ENCODE assay signal across 2 cellular contexts in the genomic region with DNA sequence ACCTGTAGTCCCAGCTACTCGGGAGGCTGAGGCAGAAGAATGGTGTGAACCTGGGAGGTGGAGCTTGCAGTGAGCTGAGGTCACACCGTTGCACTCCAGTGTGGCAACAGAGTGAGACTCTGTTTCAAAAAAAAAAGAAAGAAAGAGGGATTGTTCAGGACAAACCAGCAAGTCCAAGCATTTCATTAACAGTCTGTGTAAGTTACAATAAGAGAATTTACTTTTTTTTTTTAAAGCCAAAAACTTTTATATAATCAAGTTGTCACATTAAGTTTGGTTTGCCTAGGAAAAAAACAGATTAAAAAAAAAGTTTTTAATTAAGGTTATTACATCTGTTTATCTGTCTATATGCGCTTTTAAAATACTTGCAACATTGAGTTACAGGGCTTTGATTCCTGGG.
TF ChIP-seq lines count a peak whose summit lies in the region.

No MANE protein-coding gene starts in this region.

TF ChIP-seq in A549, 52 proteins besides CTCF, POLR2A, EP300 and RAD21:
- TF ChIP-seq HEYL (CRISPR knock-in tag; IDR thresholded peaks at IDR 0.05) (no peak), ZFP36 (IDR thresholded peaks at IDR 0.05; ENCODE audit: borderline replicate concordance, partially characterized antibody) (peak; percentile 84)

TF ChIP-seq in GM23338, 12 proteins besides CTCF, POLR2A, EP300 and RAD21:
- TF ChIP-seq CREB1 (CRISPR knock-in tag; IDR thresholded peaks at IDR 0.05; ENCODE audit: low read depth): no peak
- TF ChIP-seq, protein P1, sequence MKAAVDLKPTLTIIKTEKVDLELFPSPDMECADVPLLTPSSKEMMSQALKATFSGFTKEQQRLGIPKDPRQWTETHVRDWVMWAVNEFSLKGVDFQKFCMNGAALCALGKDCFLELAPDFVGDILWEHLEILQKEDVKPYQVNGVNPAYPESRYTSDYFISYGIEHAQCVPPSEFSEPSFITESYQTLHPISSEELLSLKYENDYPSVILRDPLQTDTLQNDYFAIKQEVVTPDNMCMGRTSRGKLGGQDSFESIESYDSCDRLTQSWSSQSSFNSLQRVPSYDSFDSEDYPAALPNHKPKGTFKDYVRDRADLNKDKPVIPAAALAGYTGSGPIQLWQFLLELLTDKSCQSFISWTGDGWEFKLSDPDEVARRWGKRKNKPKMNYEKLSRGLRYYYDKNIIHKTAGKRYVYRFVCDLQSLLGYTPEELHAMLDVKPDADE (IDR thresholded peaks at IDR 0.05): no peak
- no peak for TF ChIP-seq EZH2phosphoT487 (IDR thresholded peaks at IDR 0.05; ENCODE audit: unreplicated experiment)
- TF ChIP-seq STAT1 (IDR thresholded peaks at IDR 0.05; ENCODE audit: unreplicated experiment): no peak
- TF ChIP-seq, protein P2, sequence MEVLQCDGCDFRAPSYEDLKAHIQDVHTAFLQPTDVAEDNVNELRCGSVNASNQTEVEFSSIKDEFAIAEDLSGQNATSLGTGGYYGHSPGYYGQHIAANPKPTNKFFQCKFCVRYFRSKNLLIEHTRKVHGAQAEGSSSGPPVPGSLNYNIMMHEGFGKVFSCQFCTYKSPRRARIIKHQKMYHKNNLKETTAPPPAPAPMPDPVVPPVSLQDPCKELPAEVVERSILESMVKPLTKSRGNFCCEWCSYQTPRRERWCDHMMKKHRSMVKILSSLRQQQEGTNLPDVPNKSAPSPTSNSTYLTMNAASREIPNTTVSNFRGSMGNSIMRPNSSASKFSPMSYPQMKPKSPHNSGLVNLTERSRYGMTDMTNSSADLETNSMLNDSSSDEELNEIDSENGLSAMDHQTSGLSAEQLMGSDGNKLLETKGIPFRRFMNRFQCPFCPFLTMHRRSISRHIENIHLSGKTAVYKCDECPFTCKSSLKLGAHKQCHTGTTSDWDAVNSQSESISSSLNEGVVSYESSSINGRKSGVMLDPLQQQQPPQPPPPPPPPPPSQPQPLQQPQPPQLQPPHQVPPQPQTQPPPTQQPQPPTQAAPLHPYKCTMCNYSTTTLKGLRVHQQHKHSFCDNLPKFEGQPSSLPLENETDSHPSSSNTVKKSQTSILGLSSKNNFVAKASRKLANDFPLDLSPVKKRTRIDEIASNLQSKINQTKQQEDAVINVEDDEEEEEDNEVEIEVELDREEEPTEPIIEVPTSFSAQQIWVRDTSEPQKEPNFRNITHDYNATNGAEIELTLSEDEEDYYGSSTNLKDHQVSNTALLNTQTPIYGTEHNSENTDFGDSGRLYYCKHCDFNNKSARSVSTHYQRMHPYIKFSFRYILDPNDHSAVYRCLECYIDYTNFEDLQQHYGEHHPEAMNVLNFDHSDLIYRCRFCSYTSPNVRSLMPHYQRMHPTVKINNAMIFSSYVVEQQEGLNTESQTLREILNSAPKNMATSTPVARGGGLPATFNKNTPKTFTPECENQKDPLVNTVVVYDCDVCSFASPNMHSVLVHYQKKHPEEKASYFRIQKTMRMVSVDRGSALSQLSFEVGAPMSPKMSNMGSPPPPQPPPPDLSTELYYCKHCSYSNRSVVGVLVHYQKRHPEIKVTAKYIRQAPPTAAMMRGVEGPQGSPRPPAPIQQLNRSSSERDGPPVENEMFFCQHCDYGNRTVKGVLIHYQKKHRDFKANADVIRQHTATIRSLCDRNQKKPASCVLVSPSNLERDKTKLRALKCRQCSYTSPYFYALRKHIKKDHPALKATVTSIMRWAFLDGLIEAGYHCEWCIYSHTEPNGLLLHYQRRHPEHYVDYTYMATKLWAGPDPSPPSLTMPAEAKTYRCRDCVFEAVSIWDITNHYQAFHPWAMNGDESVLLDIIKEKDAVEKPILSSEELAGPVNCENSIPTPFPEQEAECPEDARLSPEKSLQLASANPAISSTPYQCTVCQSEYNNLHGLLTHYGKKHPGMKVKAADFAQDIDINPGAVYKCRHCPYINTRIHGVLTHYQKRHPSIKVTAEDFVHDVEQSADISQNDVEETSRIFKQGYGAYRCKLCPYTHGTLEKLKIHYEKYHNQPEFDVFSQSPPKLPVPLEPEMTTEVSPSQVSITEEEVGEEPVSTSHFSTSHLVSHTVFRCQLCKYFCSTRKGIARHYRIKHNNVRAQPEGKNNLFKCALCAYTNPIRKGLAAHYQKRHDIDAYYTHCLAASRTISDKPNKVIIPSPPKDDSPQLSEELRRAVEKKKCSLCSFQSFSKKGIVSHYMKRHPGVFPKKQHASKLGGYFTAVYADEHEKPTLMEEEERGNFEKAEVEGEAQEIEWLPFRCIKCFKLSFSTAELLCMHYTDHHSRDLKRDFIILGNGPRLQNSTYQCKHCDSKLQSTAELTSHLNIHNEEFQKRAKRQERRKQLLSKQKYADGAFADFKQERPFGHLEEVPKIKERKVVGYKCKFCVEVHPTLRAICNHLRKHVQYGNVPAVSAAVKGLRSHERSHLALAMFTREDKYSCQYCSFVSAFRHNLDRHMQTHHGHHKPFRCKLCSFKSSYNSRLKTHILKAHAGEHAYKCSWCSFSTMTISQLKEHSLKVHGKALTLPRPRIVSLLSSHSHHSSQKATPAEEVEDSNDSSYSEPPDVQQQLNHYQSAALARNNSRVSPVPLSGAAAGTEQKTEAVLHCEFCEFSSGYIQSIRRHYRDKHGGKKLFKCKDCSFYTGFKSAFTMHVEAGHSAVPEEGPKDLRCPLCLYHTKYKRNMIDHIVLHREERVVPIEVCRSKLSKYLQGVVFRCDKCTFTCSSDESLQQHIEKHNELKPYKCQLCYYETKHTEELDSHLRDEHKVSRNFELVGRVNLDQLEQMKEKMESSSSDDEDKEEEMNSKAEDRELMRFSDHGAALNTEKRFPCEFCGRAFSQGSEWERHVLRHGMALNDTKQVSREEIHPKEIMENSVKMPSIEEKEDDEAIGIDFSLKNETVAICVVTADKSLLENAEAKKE (CRISPR knock-in tag; IDR thresholded peaks at IDR 0.05): no peak
- TF ChIP-seq POLR2AphosphoS5 (IDR thresholded peaks at IDR 0.05; ENCODE audit: low read depth): no peak
- no peak for TF ChIP-seq NANOG (IDR thresholded peaks at IDR 0.05; ENCODE audit: borderline replicate concordance)
- TF ChIP-seq JUNB (IDR thresholded peaks at IDR 0.05; ENCODE audit: unreplicated experiment): no peak
